ENCODE assay signal across 16 cellular contexts in the genomic region with DNA sequence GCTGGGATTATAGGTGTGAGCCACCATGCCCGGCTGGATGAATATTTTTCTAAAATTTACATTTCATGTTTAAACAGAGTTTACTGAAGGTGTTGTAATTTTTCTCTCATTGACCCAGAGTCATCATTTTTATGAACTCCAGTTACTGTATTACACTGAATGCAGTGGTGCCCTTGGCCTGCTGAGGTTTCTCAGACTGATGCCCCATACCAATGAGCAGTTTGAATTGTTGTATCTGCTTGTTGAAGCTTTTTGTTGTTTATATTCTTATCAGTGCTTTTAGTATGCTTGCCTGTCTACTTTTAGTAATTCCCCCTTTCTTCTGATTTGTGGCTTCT. TPM values are rescaled to one million over a fixed set of nuclear protein-coding genes. Genes with fewer than 3 reads are reported as not detected.
DNase-seq lines count a peak whose midpoint lies in the region; ATAC-seq lines count a peak whose summit lies in the region.
"Had no signal": no experiment of that assay in that cellular context is flagged by ENCODE, and none has a peak within 500 bp of the region (broad histone marks: within the 10 kb centered on the region; RNA-seq: fewer than 3 reads in every experiment).

No MANE protein-coding gene starts in this region.

- H3K27me3 Mint-ChIP-seq in activated CD8-positive, alpha-beta memory T cell treated with anti-CD3 and anti-CD28 coated beads, Interleukin-2, amount 10 ng/mL, durations not matched to agents 7 days and 5 days: no peaks in the 10 kb centered on the region
- H3K27me3 Mint-ChIP-seq in activated naive CD8-positive, alpha-beta T cell treated with anti-CD3 and anti-CD28 coated beads for 36 hours: no peaks in the 10 kb centered on the region
- H3K27me3 Mint-ChIP-seq in stimulated activated naive CD8-positive, alpha-beta T cell treated with anti-CD3 and anti-CD28 coated beads, Interleukin-15, Interleukin-2, amounts not matched to agents 100 ng/mL and 50 ng/mL, for 24 hours: no peaks in the 10 kb centered on the region
- H3K27me3 Mint-ChIP-seq: IgD-negative memory B cell; naive thymus-derived CD8-positive, alpha-beta T cell had no signal

- no peaks in the 10 kb centered on the region for H3K9me3 ChIP-seq in right cardiac atrium (ENCODE audit: control insufficient read depth, low read length)
- H3K9me3 ChIP-seq: Caco-2 had no signal

- H3K4me1 ChIP-seq in right cardiac atrium (ENCODE audit: control insufficient read depth, insufficient read depth, low read length): no peaks in the 10 kb centered on the region
- H3K4me1 ChIP-seq: Caco-2 had no signal

- H3K27me3 ChIP-seq in right cardiac atrium (ENCODE audit: control insufficient read depth, insufficient read depth): no peaks in the 10 kb centered on the region

- ATAC-seq in activated CD8-positive, alpha-beta memory T cell treated with anti-CD3 and anti-CD28 coated beads, Interleukin-2, amount 10 ng/mL, durations not matched to agents 7 days and 5 days: no peak
- ATAC-seq in right cardiac atrium (no peak), HG02870 (IDR thresholded peaks at IDR 0.05; ENCODE audit: unreplicated experiment) (no peak)
- ATAC-seq: naive thymus-derived CD8-positive, alpha-beta T cell had no signal

- H3K27ac Mint-ChIP-seq in activated CD8-positive, alpha-beta memory T cell treated with anti-CD3 and anti-CD28 coated beads, Interleukin-2, amount 10 ng/mL, durations not matched to agents 7 days and 5 days: no peak overlapping the region
- H3K27ac Mint-ChIP-seq in activated naive CD8-positive, alpha-beta T cell treated with anti-CD3 and anti-CD28 coated beads for 36 hours: peak overlapping the region; percentile 37
- peak overlapping the region; percentile 73 for H3K27ac Mint-ChIP-seq in stimulated activated naive CD8-positive, alpha-beta T cell treated with anti-CD3 and anti-CD28 coated beads, Interleukin-15, Interleukin-2, amounts not matched to agents 100 ng/mL and 50 ng/mL, for 24 hours
- H3K27ac Mint-ChIP-seq: IgD-negative memory B cell had no signal

- no peaks in the 10 kb centered on the region for H3K9me3 Mint-ChIP-seq in activated CD8-positive, alpha-beta memory T cell treated with anti-CD3 and anti-CD28 coated beads, Interleukin-2, amount 10 ng/mL, durations not matched to agents 7 days and 5 days (ENCODE audit: low read depth)
- H3K9me3 Mint-ChIP-seq in activated naive CD8-positive, alpha-beta T cell treated with anti-CD3 and anti-CD28 coated beads for 36 hours: no peaks in the 10 kb centered on the region
- H3K9me3 Mint-ChIP-seq in stimulated activated naive CD8-positive, alpha-beta T cell treated with anti-CD3 and anti-CD28 coated beads, Interleukin-15, Interleukin-2, amounts not matched to agents 100 ng/mL and 50 ng/mL, for 24 hours: no peaks in the 10 kb centered on the region
- H3K9me3 Mint-ChIP-seq: IgD-negative memory B cell; naive thymus-derived CD8-positive, alpha-beta T cell had no signal

- peak; percentile 3 for DNase-seq in activated CD8-positive, alpha-beta memory T cell treated with anti-CD3 and anti-CD28 coated beads for 24 hours
- no peak for DNase-seq in activated CD8-positive, alpha-beta memory T cell treated with anti-CD3 and anti-CD28 coated beads, Interleukin-2, amount 10 ng/mL, durations not matched to agents 7 days and 5 days
- no peak for DNase-seq in activated naive CD8-positive, alpha-beta T cell treated with anti-CD3 and anti-CD28 coated beads for 36 hours
- DNase-seq in right cardiac atrium (no peak), T-helper 2 cell (no peak), retina (no peak)
- DNase-seq: activated CD4-positive, alpha-beta T cell treated with anti-CD3 and anti-CD28 coated beads for 48 hours; activated naive CD4-positive, alpha-beta T cell treated with Interleukin-2 at 50 U/mL for 16 hours; Caco-2; naive thymus-derived CD8-positive, alpha-beta T cell; NCI-H1436; NCI-H446 treated with DMSO at 0.1 percent for 48 hours had no signal

- peaks cover 54% of the 10 kb centered on the region for H3K36me3 Mint-ChIP-seq in activated CD8-positive, alpha-beta memory T cell treated with anti-CD3 and anti-CD28 coated beads, Interleukin-2, amount 10 ng/mL, durations not matched to agents 7 days and 5 days
- H3K36me3 Mint-ChIP-seq in activated naive CD8-positive, alpha-beta T cell treated with anti-CD3 and anti-CD28 coated beads for 36 hours: peaks cover 40% of the 10 kb centered on the region
- peaks cover 76% of the 10 kb centered on the region for H3K36me3 Mint-ChIP-seq in stimulated activated naive CD8-positive, alpha-beta T cell treated with anti-CD3 and anti-CD28 coated beads, Interleukin-15, Interleukin-2, amounts not matched to agents 100 ng/mL and 50 ng/mL, for 24 hours (ENCODE audit: low read depth)

- H3K4me1 Mint-ChIP-seq in activated CD8-positive, alpha-beta memory T cell treated with anti-CD3 and anti-CD28 coated beads, Interleukin-2, amount 10 ng/mL, durations not matched to agents 7 days and 5 days: peaks cover 3% of the 10 kb centered on the region
- H3K4me1 Mint-ChIP-seq in activated naive CD8-positive, alpha-beta T cell treated with anti-CD3 and anti-CD28 coated beads for 36 hours: peaks cover 6% of the 10 kb centered on the region
- H3K4me1 Mint-ChIP-seq in stimulated activated naive CD8-positive, alpha-beta T cell treated with anti-CD3 and anti-CD28 coated beads, Interleukin-15, Interleukin-2, amounts not matched to agents 100 ng/mL and 50 ng/mL, for 24 hours (ENCODE audit: low read depth): peaks cover 19% of the 10 kb centered on the region

- intact Hi-C loops in right cardiac atrium (cut with DNase I): no loop called here

- 88% methylated on average over 1 of the region's 1 CpG for WGBS in right cardiac atrium

- CTCF ChIA-PET in activated CD8-positive, alpha-beta memory T cell treated with anti-CD3 and anti-CD28 coated beads, Interleukin-2, amount 10 ng/mL, durations not matched to agents 7 days and 5 days (lab: Charles Lee): no interaction called here

- H3K27ac ChIP-seq in right cardiac atrium (ENCODE audit: low read length): peak overlapping the region; percentile 45

- H3K4me3 ChIP-seq in right cardiac atrium (ENCODE audit: low read length): no peak overlapping the region
- H3K4me3 ChIP-seq: coronary artery had no signal

- H3K4me3 Mint-ChIP-seq in activated CD8-positive, alpha-beta memory T cell treated with anti-CD3 and anti-CD28 coated beads, Interleukin-2, amount 10 ng/mL, durations not matched to agents 7 days and 5 days: no peak overlapping the region
- H3K4me3 Mint-ChIP-seq in activated naive CD8-positive, alpha-beta T cell treated with anti-CD3 and anti-CD28 coated beads for 36 hours: no peak overlapping the region
- no peak overlapping the region for H3K4me3 Mint-ChIP-seq in stimulated activated naive CD8-positive, alpha-beta T cell treated with anti-CD3 and anti-CD28 coated beads, Interleukin-15, Interleukin-2, amounts not matched to agents 100 ng/mL and 50 ng/mL, for 24 hours
- H3K4me3 Mint-ChIP-seq: IgD-negative memory B cell; naive thymus-derived CD8-positive, alpha-beta T cell had no signal

RNA-seq across cellular contexts. Expression of a gene that starts 29.9 kb away (rescaled TPM):
- total RNA-seq in activated CD8-positive, alpha-beta memory T cell treated with anti-CD3 and anti-CD28 coated beads, Interleukin-2, amount 10 ng/mL, durations not matched to agents 7 days and 5 days: 10 to 100 TPM; 46.3 to 48.1 TPM
- 10 to 100 TPM; 38.9 to 40.8 TPM for total RNA-seq in activated naive CD8-positive, alpha-beta T cell treated with anti-CD3 and anti-CD28 coated beads for 36 hours
- 10 to 100 TPM; 29.2 to 37.6 (median 31.1) TPM for total RNA-seq in right cardiac atrium
- polyA plus RNA-seq in right cardiac atrium: 12.3 TPM

RNA-seq across cellular contexts. Expression of a gene that starts 55.4 kb away (rescaled TPM):
- total RNA-seq in activated CD8-positive, alpha-beta memory T cell treated with anti-CD3 and anti-CD28 coated beads, Interleukin-2, amount 10 ng/mL, durations not matched to agents 7 days and 5 days: 100 to 1,000 TPM; 114 to 130 TPM
- 10 to 100 TPM; 73.9 to 75.4 TPM for total RNA-seq in activated naive CD8-positive, alpha-beta T cell treated with anti-CD3 and anti-CD28 coated beads for 36 hours
- total RNA-seq in right cardiac atrium: 10 to 100 TPM; 46.7 to 56.1 (median 52.1) TPM
- polyA plus RNA-seq in right cardiac atrium: 56.7 TPM

RNA-seq across cellular contexts. Expression of a gene that starts 55.7 kb away (rescaled TPM):
- 10 to 100 TPM; 74.9 to 81.0 TPM for total RNA-seq in activated CD8-positive, alpha-beta memory T cell treated with anti-CD3 and anti-CD28 coated beads, Interleukin-2, amount 10 ng/mL, durations not matched to agents 7 days and 5 days
- total RNA-seq in activated naive CD8-positive, alpha-beta T cell treated with anti-CD3 and anti-CD28 coated beads for 36 hours: 10 to 100 TPM; 87.2 to 90.9 TPM
- total RNA-seq in right cardiac atrium: 100 to 1,000 TPM; 199 to 229 (median 206) TPM
- 222 TPM for polyA plus RNA-seq in right cardiac atrium
